ENCODE assay signal across 1 cellular context in genomic region chr2:207686812-207687211, GRCh38.
TF ChIP-seq lines count a peak whose summit lies in the region.

No MANE protein-coding gene starts in this region.

TF ChIP-seq in HepG2, 621 proteins besides CTCF, POLR2A, EP300 and RAD21 (continued from another document):
- TF ChIP-seq ZBTB43 (CRISPR knock-in tag; conservative IDR thresholded peaks at IDR 0.05), result no peak
- peak; percentile 43 for TF ChIP-seq HNRNPK (IDR thresholded peaks at IDR 0.05; ENCODE audit: low read depth, low read length, poor library complexity, severe bottlenecking)
